Comparison of ENCODE assay signal across 19 cellular contexts in the genomic region with DNA sequence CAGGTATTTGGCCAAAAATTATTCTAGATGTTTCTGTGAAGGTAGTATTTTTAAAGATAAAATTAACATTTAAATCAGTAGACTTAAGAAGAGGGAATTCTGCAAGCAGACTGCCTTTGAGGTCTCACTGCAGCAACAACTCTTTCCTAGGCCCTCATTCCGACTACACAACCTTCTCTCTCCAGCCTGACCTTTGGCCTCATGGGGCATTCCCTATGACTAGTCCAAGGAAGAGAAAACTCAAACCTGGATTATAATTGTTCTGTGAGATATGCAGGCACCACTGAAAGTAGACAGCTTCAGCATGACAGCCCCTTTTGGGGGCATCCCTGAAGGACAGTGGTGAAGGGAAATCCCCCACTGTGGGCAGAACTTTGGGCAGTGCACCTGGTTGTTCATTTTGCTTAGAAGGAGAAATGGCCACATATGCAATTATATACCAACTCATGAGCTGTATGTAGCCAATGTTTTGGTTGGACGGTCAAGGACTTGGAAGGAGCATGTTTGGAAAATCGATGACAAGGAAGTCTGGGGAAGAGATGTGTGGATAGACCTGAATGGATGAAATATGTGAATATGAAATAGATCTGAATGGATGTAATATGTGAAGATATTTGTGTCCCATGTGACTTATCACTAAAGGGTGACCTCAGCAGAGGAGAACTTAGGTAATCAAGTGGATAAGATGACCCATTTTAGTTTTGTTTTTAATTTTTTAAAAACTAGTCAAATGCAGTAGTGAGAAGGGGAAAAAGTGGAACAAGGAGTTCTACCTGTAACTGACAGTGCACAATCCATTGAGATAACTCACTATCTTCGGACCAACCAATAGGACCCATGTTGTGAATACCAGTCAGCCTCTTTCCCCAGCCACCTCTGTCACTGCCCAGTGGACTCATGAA.
DNase-seq lines count a peak whose midpoint lies in the region; ATAC-seq and TF ChIP-seq lines count a peak whose summit lies in the region.
"Had no signal": no experiment of that assay in that cellular context is flagged by ENCODE, and none has a peak within 500 bp of the region (broad histone marks: within the 10 kb centered on the region; RNA-seq: fewer than 3 reads in every experiment).

No MANE protein-coding gene starts in this region.

- no peaks in the 10 kb centered on the region for H3K36me3 Mint-ChIP-seq in activated naive CD4-positive, alpha-beta T cell treated with anti-CD3 and anti-CD28 coated beads, Interleukin-2, amount 50 U/mL, for 24 hours
- no peaks in the 10 kb centered on the region for H3K36me3 Mint-ChIP-seq in activated naive CD4-positive, alpha-beta T cell treated with anti-CD3 and anti-CD28 coated beads, Interleukin-2, amount 10 ng/mL, durations not matched to agents 7 days and 5 days

- TF ChIP-seq CTCF in body of pancreas (IDR thresholded peaks at IDR 0.05): no peak

- H3K4me1 Mint-ChIP-seq in activated naive CD4-positive, alpha-beta T cell treated with anti-CD3 and anti-CD28 coated beads, Interleukin-2, amount 50 U/mL, for 24 hours: peaks cover 21% of the 10 kb centered on the region
- H3K4me1 Mint-ChIP-seq in activated naive CD4-positive, alpha-beta T cell treated with anti-CD3 and anti-CD28 coated beads, Interleukin-2, amount 10 ng/mL, durations not matched to agents 7 days and 5 days: no peaks in the 10 kb centered on the region

- H3K4me3 ChIP-seq in body of pancreas: no peak overlapping the region
- H3K4me3 ChIP-seq: hepatocyte, right atrium auricular region, suprapubic skin had no signal

- peak; percentile 76 for ATAC-seq in HG02852 (IDR thresholded peaks at IDR 0.05; ENCODE audit: unreplicated experiment)
- no peak for ATAC-seq in body of pancreas
- peak; percentile 88 for ATAC-seq in stimulated activated naive CD8-positive, alpha-beta T cell treated with anti-CD3 and anti-CD28 coated beads, Interleukin-15, Interleukin-2, amounts not matched to agents 100 U/mL and 50 U/mL, for 24 hours
- ATAC-seq: Panc1 had no signal

- H3K4me3 Mint-ChIP-seq in activated naive CD4-positive, alpha-beta T cell treated with anti-CD3 and anti-CD28 coated beads, Interleukin-2, amount 50 U/mL, for 24 hours: no peak overlapping the region
- H3K4me3 Mint-ChIP-seq in activated naive CD4-positive, alpha-beta T cell treated with anti-CD3 and anti-CD28 coated beads, Interleukin-2, amount 10 ng/mL, durations not matched to agents 7 days and 5 days: no peak overlapping the region

- no peaks in the 10 kb centered on the region for H3K9me3 Mint-ChIP-seq in activated naive CD4-positive, alpha-beta T cell treated with anti-CD3 and anti-CD28 coated beads, Interleukin-2, amount 50 U/mL, for 24 hours
- H3K9me3 Mint-ChIP-seq in activated naive CD4-positive, alpha-beta T cell treated with anti-CD3 and anti-CD28 coated beads, Interleukin-2, amount 10 ng/mL, durations not matched to agents 7 days and 5 days: peaks cover 5% of the 10 kb centered on the region

- no peaks in the 10 kb centered on the region for H3K27me3 Mint-ChIP-seq in activated naive CD4-positive, alpha-beta T cell treated with anti-CD3 and anti-CD28 coated beads, Interleukin-2, amount 50 U/mL, for 24 hours
- H3K27me3 Mint-ChIP-seq in activated naive CD4-positive, alpha-beta T cell treated with anti-CD3 and anti-CD28 coated beads, Interleukin-2, amount 10 ng/mL, durations not matched to agents 7 days and 5 days: no peaks in the 10 kb centered on the region

- no peak for TF ChIP-seq POLR2A in body of pancreas (IDR thresholded peaks at IDR 0.05)

- intact Hi-C loops in body of pancreas (cut with DNase I): no loop called here

- H3K27ac Mint-ChIP-seq in activated naive CD4-positive, alpha-beta T cell treated with anti-CD3 and anti-CD28 coated beads, Interleukin-2, amount 50 U/mL, for 24 hours: peak overlapping the region; percentile 49
- no peak overlapping the region for H3K27ac Mint-ChIP-seq in activated naive CD4-positive, alpha-beta T cell treated with anti-CD3 and anti-CD28 coated beads, Interleukin-2, amount 10 ng/mL, durations not matched to agents 7 days and 5 days

- H3K4me1 ChIP-seq in body of pancreas: peaks cover 23% of the 10 kb centered on the region
- H3K4me1 ChIP-seq: right atrium auricular region, suprapubic skin had no signal

- no peak for DNase-seq in activated naive CD4-positive, alpha-beta T cell treated with anti-CD3 and anti-CD28 coated beads, Interleukin-2, amount 10 ng/mL, durations not matched to agents 7 days and 5 days
- DNase-seq in body of pancreas (no peak), HuH-7.5 (ENCODE audit: low spot score) (no peak), kidney glomerular epithelial cell (lab: John Stamatoyannopoulos, UW) (no peak), COR-L47 (lab: John Stamatoyannopoulos, UW) (no peak)
- DNase-seq in stimulated activated naive CD8-positive, alpha-beta T cell treated with anti-CD3 and anti-CD28 coated beads, Interleukin-15, Interleukin-2, amounts not matched to agents 100 U/mL and 50 U/mL, for 24 hours: peak; percentile 36
- DNase-seq: activated CD8-positive, alpha-beta memory T cell treated with anti-CD3 and anti-CD28 coated beads for 24 hours; activated naive CD4-positive, alpha-beta T cell; KG1; kidney; midbrain; NCI-H1105 had no signal

- H3K27ac ChIP-seq in body of pancreas: peak overlapping the region in 3 of 4 donors; percentile 16 to 42 (median 42)
- H3K27ac ChIP-seq: hepatocyte, neutrophil, right atrium auricular region, suprapubic skin had no signal

- no peaks in the 10 kb centered on the region for H3K9me3 ChIP-seq in body of pancreas
- H3K9me3 ChIP-seq: neutrophil, right atrium auricular region, suprapubic skin had no signal

- WGBS in body of pancreas, 2 donors: 89 to 92% methylated on average over 4 of the region's 4 CpGs

- no peaks in the 10 kb centered on the region for H3K36me3 ChIP-seq in body of pancreas (replicated peaks in 1 of 2; ENCODE audit: insufficient read depth in 1 of 2, low read depth in 2 of 2)
- H3K36me3 ChIP-seq: neutrophil, right atrium auricular region, suprapubic skin had no signal

- CTCF ChIA-PET in activated naive CD4-positive, alpha-beta T cell treated with anti-CD3 and anti-CD28 coated beads, Interleukin-2, amount 10 ng/mL, durations not matched to agents 7 days and 5 days (lab: Charles Lee): no interaction called here

- no peaks in the 10 kb centered on the region for H3K27me3 ChIP-seq in body of pancreas
- H3K27me3 ChIP-seq: hepatocyte, neutrophil, right atrium auricular region, suprapubic skin had no signal
